Comparison of ENCODE assay signal across 9 cellular contexts in genomic region chr7:20241491-20242261, GRCh38. TPM values are rescaled to one million over a fixed set of nuclear protein-coding genes. Genes with fewer than 3 reads are reported as not detected.
A peak's percentile ranks its signal among the peaks of the same experiment; 100 is the strongest.
DNase-seq lines count a peak whose midpoint lies in the region; ATAC-seq lines count a peak whose summit lies in the region.
"Had no signal": no experiment of that assay in that cellular context is flagged by ENCODE, and none has a peak within 500 bp of the region (broad histone marks: within the 10 kb centered on the region; RNA-seq: fewer than 3 reads in every experiment).

No MANE protein-coding gene starts in this region.

- peaks cover 9% of the 10 kb centered on the region for H3K4me1 Mint-ChIP-seq in activated T-helper 17 cell treated with anti-CD3 and anti-CD28 coated beads, Interleukin-2, amount 50 U/mL, for 72 hours

- DNase-seq in SW480 (ENCODE audit: low spot score) (peak; percentile 97), skeletal muscle cell (ENCODE audit: low read depth) (peak; percentile 31), putamen (ENCODE audit: low spot score) (no peak)
- no peak for DNase-seq in stimulated activated CD4-positive, alpha-beta T cell treated with anti-CD3 and anti-CD28 coated beads, Interleukin-4, amount 100 ng/mL, for 24 hours

- no peak overlapping the region for H3K4me3 Mint-ChIP-seq in activated T-helper 17 cell treated with anti-CD3 and anti-CD28 coated beads, Interleukin-2, amount 50 U/mL, for 72 hours

- H3K36me3 Mint-ChIP-seq in activated T-helper 17 cell treated with anti-CD3 and anti-CD28 coated beads, Interleukin-2, amount 50 U/mL, for 72 hours (ENCODE audit: low read depth) = no peaks in the 10 kb centered on the region

- H3K4me3 ChIP-seq in skeletal muscle cell (ENCODE audit: low read depth, low read length) = no peak overlapping the region
- H3K4me3 ChIP-seq: lung had no signal

- H3K9me3 Mint-ChIP-seq in activated T-helper 17 cell treated with anti-CD3 and anti-CD28 coated beads, Interleukin-2, amount 50 U/mL, for 72 hours = peaks cover 12% of the 10 kb centered on the region

- no peak overlapping the region for H3K27ac Mint-ChIP-seq in activated T-helper 17 cell treated with anti-CD3 and anti-CD28 coated beads, Interleukin-2, amount 50 U/mL, for 72 hours

- ATAC-seq in GM18909 (IDR thresholded peaks at IDR 0.05; ENCODE audit: poor library complexity, unreplicated experiment) = peak; percentile 42
- ATAC-seq in HG03354 (IDR thresholded peaks at IDR 0.05; ENCODE audit: poor library complexity, severe bottlenecking, unreplicated experiment) = peak; percentile 42
- ATAC-seq in HG03097 (IDR thresholded peaks at IDR 0.05; ENCODE audit: low FRiP score, unreplicated experiment) = no peak
- no peak for ATAC-seq in activated T-helper 17 cell treated with anti-CD3 and anti-CD28 coated beads, Interleukin-2, amount 50 U/mL, for 72 hours (replicated peaks)

- H3K27me3 Mint-ChIP-seq in activated T-helper 17 cell treated with anti-CD3 and anti-CD28 coated beads, Interleukin-2, amount 50 U/mL, for 72 hours = peaks cover 3% of the 10 kb centered on the region

RNA-seq across cellular contexts. Expression of gene MACC1, which starts 24.5 kb away (rescaled TPM):
- 1 to 10 TPM; 1.5 to 2.5 TPM for total RNA-seq in activated T-helper 17 cell treated with anti-CD3 and anti-CD28 coated beads, Interleukin-2, amount 50 U/mL, for 72 hours

Comparison
In these comparisons a context has a peak if more than half of its experiments do, and no peak if none do; other contexts are left out.
1. ATAC-seq: peak in GM18909 (single experiment) and HG03354 (single experiment); none in HG03097 (single experiment) and activated T-helper 17 cell treated with anti-CD3 and anti-CD28 coated beads, Interleukin-2, amount 50 U/mL, for 72 hours (single experiment).
2. DNase-seq: peak in SW480 (single experiment) and skeletal muscle cell (single experiment); none in stimulated activated CD4-positive, alpha-beta T cell treated with anti-CD3 and anti-CD28 coated beads, Interleukin-4, amount 100 ng/mL, for 24 hours (single experiment) and putamen (single experiment).